In genomic region chr7:39592586-39592985, GRCh38 we compare ENCODE assay signal across 10 cellular contexts. TPM values are rescaled to one million over a fixed set of nuclear protein-coding genes. Genes with fewer than 3 reads are reported as not detected.
DNase-seq lines count a peak whose midpoint lies in the region; ATAC-seq and TF ChIP-seq lines count a peak whose summit lies in the region.
"Had no signal": no experiment of that assay in that cellular context is flagged by ENCODE, and none has a peak within 500 bp of the region (broad histone marks: within the 10 kb centered on the region; RNA-seq: fewer than 3 reads in every experiment).

No MANE protein-coding gene starts in this region.

- ATAC-seq in activated naive CD4-positive, alpha-beta T cell treated with anti-CD3 and anti-CD28 coated beads, Interleukin-2, amount 50 U/mL, for 72 hours, result peak; percentile 73 to 79
- ATAC-seq in HG03378 (IDR thresholded peaks at IDR 0.05; ENCODE audit: unreplicated experiment), result no peak

- H3K36me3 Mint-ChIP-seq in activated naive CD4-positive, alpha-beta T cell treated with anti-CD3 and anti-CD28 coated beads, Interleukin-2, amount 50 U/mL, for 72 hours, result peaks cover 0 to 7% of the 10 kb centered on the region in 2 donors

- no peak overlapping the region for H3K4me3 ChIP-seq in BJ (ENCODE audit: low read depth, low read length)

- H3K36me3 ChIP-seq in BJ (ENCODE audit: control insufficient read depth, insufficient read depth, low read length), result no peaks in the 10 kb centered on the region

- DNase-seq in BJ (ENCODE audit: low read depth) (peak; percentile 37), HCEC 1CT (peak; percentile 80), glomerular visceral epithelial cell (ENCODE audit: extremely low spot score) (peak; percentile 38), NCI-H187 (lab: John Stamatoyannopoulos, UW) (no peak), RPMI8226 (no peak), cortex of kidney (lab: John Stamatoyannopoulos, UW) (no peak)
- DNase-seq in activated naive CD4-positive, alpha-beta T cell treated with anti-CD3 and anti-CD28 coated beads, Interleukin-2, amount 50 U/mL, for 72 hours (ENCODE audit: low spot score in 2 of 2), result no peak
- DNase-seq: NCI-H2227 treated with DMSO at 0.1 percent for 48 hours, nephron progenitor cell had no signal

- POLR2A ChIA-PET in BJ (lab: Charles Lee), result interaction anchor here (0.6 kb wide), 3 partner anchors 169 to 1472 kb away, joined by 3 to 17 read pairs (median 4); no protein-coding TSS in a partner anchor

- CTCF ChIA-PET in BJ (lab: Yijun Ruan, JAX), result interaction anchor here (1.3 to 3.5 kb wide), 2 partner anchors 12 to 30 kb away, joined by 4 to 14 read pairs; partner anchors contain the start of gene RALA

- H3K9me3 Mint-ChIP-seq in activated naive CD4-positive, alpha-beta T cell treated with anti-CD3 and anti-CD28 coated beads, Interleukin-2, amount 50 U/mL, for 72 hours, result peaks cover 0 to 5% of the 10 kb centered on the region in 2 donors

- no peaks in the 10 kb centered on the region for H3K27me3 ChIP-seq in BJ (ENCODE audit: control insufficient read depth, insufficient read depth, low read length)

- TF ChIP-seq CTCF in BJ (IDR thresholded peaks at IDR 0.05; ENCODE audit: insufficient read depth, low read depth, low read length), result no peak

- peak overlapping the region; percentile 67 to 82 for H3K27ac Mint-ChIP-seq in activated naive CD4-positive, alpha-beta T cell treated with anti-CD3 and anti-CD28 coated beads, Interleukin-2, amount 50 U/mL, for 72 hours
- H3K27ac Mint-ChIP-seq: nephron progenitor cell had no signal

RNA-seq across cellular contexts. Expression of gene YAE1, which starts 26.4 kb away (rescaled TPM):
- polyA plus RNA-seq in BJ (2011; rRNA removed), result 17.0 and 40.3 TPM in 2 replicates
- polyA minus RNA-seq in BJ (2011; rRNA and poly(A)+ RNA removed), result 11.8 and 15.0 TPM in 2 replicates
- total RNA-seq in activated naive CD4-positive, alpha-beta T cell treated with anti-CD3 and anti-CD28 coated beads, Interleukin-2, amount 50 U/mL, for 72 hours, result 10 to 100 TPM in 1 of 2 donors, 1 to 10 TPM in 1; 4.8 to 12.0 TPM

RNA-seq across cellular contexts. Expression of gene RALA, which starts 30.8 kb away (rescaled TPM):
- polyA plus RNA-seq in BJ (2011; rRNA removed), result 14.9 and 27.9 TPM in 2 replicates
- polyA minus RNA-seq in BJ (2011; rRNA and poly(A)+ RNA removed), result 13.0 and 15.2 TPM in 2 replicates
- 10 to 100 TPM; 27.8 to 32.7 TPM for total RNA-seq in activated naive CD4-positive, alpha-beta T cell treated with anti-CD3 and anti-CD28 coated beads, Interleukin-2, amount 50 U/mL, for 72 hours

Comparison
In these comparisons a context has a peak if more than half of its experiments do, and no peak if none do; other contexts are left out.
1. DNase-seq: peak in BJ (single experiment), HCEC 1CT (single experiment) and glomerular visceral epithelial cell (single experiment); none in activated naive CD4-positive, alpha-beta T cell treated with anti-CD3 and anti-CD28 coated beads, Interleukin-2, amount 50 U/mL, for 72 hours (0 of 2), NCI-H187 (0 of 2), RPMI8226 (single experiment) and cortex of kidney (single experiment).